In genomic region chr12:132229926-132230325, GRCh38 we compare ENCODE assay signal across 27 cellular contexts.
"Had no signal": no experiment of that assay in that cellular context is flagged by ENCODE, and none has a peak within 500 bp of the region (broad histone marks: within the 10 kb centered on the region; RNA-seq: fewer than 3 reads in every experiment).

No MANE protein-coding gene starts in this region.

- H3K27ac ChIP-seq: neural progenitor cell, neutrophil, pancreas, psoas muscle, right lobe of liver, skin epidermis, spleen, suprapubic skin, testis, tibial artery, transverse colon, upper lobe of right lung, uterus had no signal

- H3K36me3 ChIP-seq: neural progenitor cell, neutrophil, pancreas, right lobe of liver, spleen, suprapubic skin, tibial artery, transverse colon, upper lobe of right lung, uterus had no signal

- FAIRE-seq: pancreas had no signal

- H3K9ac ChIP-seq: neural progenitor cell had no signal

- DNase-seq: naive B cell; natural killer cell; nucleus accumbens; psoas muscle; right lobe of liver; stimulated activated CD4-positive, alpha-beta T cell treated with anti-CD3 and anti-CD28 coated beads, Interleukin-12 subunit alpha, Interleukin-12 subunit beta, amount 100 ng/mL, for 4 hours; stimulated activated CD4-positive, alpha-beta T cell treated with anti-CD3 and anti-CD28 coated beads, Interleukin-1b, Interleukin-23, amount 100 ng/mL, for 48 hours; stimulated activated CD4-positive, alpha-beta T cell treated with anti-CD3 and anti-CD28 coated beads, Interleukin-4, amount 100 ng/mL, for 1 hour; stimulated activated CD4-positive, alpha-beta T cell treated with anti-CD3 and anti-CD28 coated beads, Interleukin-4, amount 100 ng/mL, for 4 hours; stimulated activated CD8-positive, alpha-beta memory T cell treated with anti-CD3 and anti-CD28 coated beads, Interleukin-4, amount 100 ng/mL, for 48 hours; stimulated activated naive CD4-positive, alpha-beta T cell; stimulated activated naive CD8-positive, alpha-beta T cell treated with anti-CD3 and anti-CD28 coated beads, Interleukin-15, amount 100 ng/mL, for 72 hours; stimulated activated naive CD8-positive, alpha-beta T cell treated with anti-CD3 and anti-CD28 coated beads, Interleukin-15, Interleukin-2, amounts not matched to agents 100 U/mL and 50 U/mL, for 24 hours; substantia nigra; testis; transverse colon; upper lobe of right lung; uterus had no signal

- H3K27me3 ChIP-seq: right lobe of liver, testis had no signal

- ATAC-seq: natural killer cell; pancreas; psoas muscle; right lobe of liver; stimulated activated memory B cell treated with anti-CD40 and anti-IgM and Interleukin-4, amounts not matched to agents 10 μg/mL and 1 μg/mL and 100 μg/mL, for 72 hours; stimulated activated naive CD8-positive, alpha-beta T cell treated with anti-CD3 and anti-CD28 coated beads, Interleukin-15, amount 100 ng/mL, for 72 hours; stimulated activated naive CD8-positive, alpha-beta T cell treated with anti-CD3 and anti-CD28 coated beads, Interleukin-15, Interleukin-2, amounts not matched to agents 100 U/mL and 50 U/mL, for 24 hours; upper lobe of right lung had no signal

- H3K9me3 ChIP-seq: neutrophil, pancreas, psoas muscle, right lobe of liver, spleen, suprapubic skin, testis, tibial artery, transverse colon, upper lobe of right lung, uterus had no signal

- H3K4me1 ChIP-seq: neural progenitor cell, pancreas, psoas muscle, right lobe of liver, spleen, testis, transverse colon, upper lobe of right lung, uterus had no signal

- H3K4me3 ChIP-seq: neural progenitor cell, pancreas, psoas muscle, right lobe of liver, skin epidermis, smooth muscle cell, spleen, suprapubic skin, testis, tibial artery, transverse colon, upper lobe of right lung, uterus had no signal
